Comparison of ENCODE assay signal across 11 cellular contexts in genomic region chr3:97970131-97970530, GRCh38. TPM values are rescaled to one million over a fixed set of nuclear protein-coding genes. Genes with fewer than 3 reads are reported as not detected.
A peak's percentile ranks its signal among the peaks of the same experiment; 100 is the strongest.
DNase-seq lines count a peak whose midpoint lies in the region; ATAC-seq, FAIRE-seq and TF ChIP-seq lines count a peak whose summit lies in the region.
"Had no signal": no experiment of that assay in that cellular context is flagged by ENCODE, and none has a peak within 500 bp of the region (broad histone marks: within the 10 kb centered on the region; RNA-seq: fewer than 3 reads in every experiment).

No MANE protein-coding gene starts in this region.

- no peak for FAIRE-seq in HepG2 (lab: Jason Lieb, UNC)

- 100% methylated on average over 1 of the region's 1 CpG for WGBS in HepG2 (ENCODE audit: low lambda C conversion rate)
- 95% methylated on average over 1 of the region's 1 CpG for WGBS in right lobe of liver (ENCODE audit: insufficient coverage, low coverage, low lambda C conversion rate, missing lambda C conversion rate)

- H3K4me1 Mint-ChIP-seq in type B pancreatic cell (ENCODE audit: unreplicated experiment), result peaks cover 34% of the 10 kb centered on the region

- no peak for ATAC-seq in HepG2
- no peak for ATAC-seq in right lobe of liver
- ATAC-seq: gastroesophageal sphincter, left lung had no signal

- peak overlapping the region; percentile 96 for H3K27ac Mint-ChIP-seq in type B pancreatic cell

- H3K9me3 Mint-ChIP-seq in type B pancreatic cell, result no peaks in the 10 kb centered on the region

- H3K27ac ChIP-seq in HepG2 (ENCODE audit: extremely low read length, insufficient read depth, low read length) (no peak overlapping the region), right lobe of liver (no peak overlapping the region), PC-9 (peak overlapping the region; percentile 16; the same call in 1 of the 2 replicates), substantia nigra (ENCODE audit: low read depth, low read length, poor library complexity, severe bottlenecking) (no peak overlapping the region)
- H3K27ac ChIP-seq: left lung had no signal

- intact Hi-C loops in HepG2 (cut with micrococcal nuclease; ENCODE audit: unreplicated experiment) (no loop called here), right lobe of liver (cut with DNase I) (no loop called here), PC-9 (cut with micrococcal nuclease; ENCODE audit: unreplicated experiment) (loop anchor here (2.0 to 10.0 kb wide), 4 partner anchors 87 to 932 kb away; partner anchors contain the start of genes CRYBG3 and DCBLD2)

- H3K36me3 ChIP-seq in HepG2 (replicated peaks in 1 of 2; ENCODE audit: control insufficient read depth in 1 of 2, insufficient read depth in 2 of 2, low read length in 2 of 2) (peaks cover 6 to 21% of the 10 kb centered on the region in 2 experiments; a peak in 3 of 5 replicates), right lobe of liver (peaks cover 0 to 4% (median 0%) of the 10 kb centered on the region in 4 donors), PC-9 (ENCODE audit: low read depth) (peaks cover 17% of the 10 kb centered on the region; the same call in 1 of the 2 replicates)

- no peak for TF ChIP-seq POLR2A in HepG2 (IDR thresholded peaks at IDR 0.05; ENCODE audit: insufficient read depth in 1 of 2, low read depth in 2 of 2, low read length in 2 of 2)
- no peak for TF ChIP-seq POLR2A in right lobe of liver (IDR thresholded peaks at IDR 0.05)
- TF ChIP-seq POLR2A in erythroblast (IDR thresholded peaks at IDR 0.05; ENCODE audit: low read length), result no peak

- POLR2A ChIA-PET in HepG2 (lab: Yijun Ruan, JAX), result interaction anchor here (2.0 kb wide), 2 partner anchors 40 to 42 kb away, joined by 8 to 9 read pairs; no protein-coding TSS in a partner anchor
- POLR2A ChIA-PET in PC-9 (lab: Charles Lee; ENCODE audit: unreplicated experiment), result interaction anchor here (0.6 kb wide), 1 partner anchor 318 kb away, joined by 3 read pairs; no protein-coding TSS in a partner anchor

- BruUV-seq in HepG2 (replicated peaks; lab: Mats Ljungman, UMichigan) (no TSS peak), PC-9 (replicated peaks; lab: Mats Ljungman, UMichigan) (no TSS peak)

- H3K9me3 ChIP-seq in HepG2 (ENCODE audit: low read length), result no peaks in the 10 kb centered on the region
- H3K9me3 ChIP-seq in right lobe of liver, result no peaks in the 10 kb centered on the region
- no peaks in the 10 kb centered on the region for H3K9me3 ChIP-seq in PC-9 (ENCODE audit: insufficient read depth, low read depth)
- H3K9me3 ChIP-seq: gastroesophageal sphincter, left lung had no signal

- TF ChIP-seq CTCF in HepG2 (CRISPR knock-in tag; IDR thresholded peaks at IDR 0.05) (no peak), right lobe of liver (IDR thresholded peaks at IDR 0.05) (no peak), PC-9 (conservative IDR thresholded peaks at IDR 0.05) (no peak), fibroblast of mammary gland (conservative IDR thresholded peaks at IDR 0.05; ENCODE audit: control insufficient read depth, insufficient read depth, low read depth, low read length) (no peak), type B pancreatic cell (conservative IDR thresholded peaks at IDR 0.05) (no peak)

- in situ Hi-C loops in HepG2 (cut with HindIII; ENCODE audit: extremely low pct_ligation_motif_present, low pct_unique_long_range_greater_than_20kb), result loop anchor here (5.0 kb wide), 1 partner anchor 42 kb away; no protein-coding TSS in a partner anchor

- H3K4me2 ChIP-seq in HepG2 (ENCODE audit: low read depth, low read length) (peak overlapping the region; percentile 98), PC-9 (peak overlapping the region; percentile 97)

- CTCF ChIA-PET in HepG2 (lab: Yijun Ruan, JAX; ENCODE audit: low intra/inter-chr PET ratio, low total read pairs) (no interaction called here), PC-9 (lab: Charles Lee) (no interaction called here)

- no peak for TF ChIP-seq RAD21 in HepG2 (CRISPR knock-in tag; IDR thresholded peaks at IDR 0.05)

- H2AFZ ChIP-seq in HepG2 (ENCODE audit: low read length), result no peak overlapping the region
- H2AFZ ChIP-seq in PC-9, result no peak overlapping the region

- TF ChIP-seq EP300 in HepG2 (IDR thresholded peaks at IDR 0.05; ENCODE audit: low read depth in 2 of 2, low read length in 2 of 2) (no peak), HepG2 (CRISPR knock-in tag; IDR thresholded peaks at IDR 0.05; ENCODE audit: borderline replicate concordance) (no peak)

- no peaks in the 10 kb centered on the region for H3K9me2 ChIP-seq in PC-9 (ENCODE audit: insufficient read depth)

- no peak overlapping the region for H3K9ac ChIP-seq in HepG2 (ENCODE audit: insufficient read depth, low read depth, low read length)

- H3K4me1 ChIP-seq in HepG2 (ENCODE audit: insufficient read depth, low read length) (peaks cover 49% of the 10 kb centered on the region), right lobe of liver (peaks cover 0 to 9% (median 3%) of the 10 kb centered on the region in 4 donors), PC-9 (replicated peaks; ENCODE audit: insufficient read depth) (peaks cover 33% of the 10 kb centered on the region)

- H3K27me3 ChIP-seq in HepG2 (ENCODE audit: control insufficient read depth in 1 of 2, insufficient read depth in 2 of 2, low read length in 2 of 2) (no peaks in the 10 kb centered on the region; a peak in 1 of 5 replicates), right lobe of liver (no peaks in the 10 kb centered on the region), PC-9 (ENCODE audit: insufficient read depth, low read depth) (no peaks in the 10 kb centered on the region)
- H3K27me3 ChIP-seq: gastroesophageal sphincter, left lung had no signal

- H3K36me3 Mint-ChIP-seq in type B pancreatic cell, result peaks cover 19% of the 10 kb centered on the region

- H3K79me2 ChIP-seq in HepG2 (ENCODE audit: insufficient read depth, low read length), result peaks cover 62% of the 10 kb centered on the region
- peaks cover 62% of the 10 kb centered on the region for H3K79me2 ChIP-seq in PC-9 (ENCODE audit: low read depth)

- peaks cover 32% of the 10 kb centered on the region for H3F3A ChIP-seq in PC-9 (ENCODE audit: insufficient read depth, low read depth)

- H3K27me3 Mint-ChIP-seq in type B pancreatic cell, result peaks cover 2% of the 10 kb centered on the region

- H3K4me3 ChIP-seq in HepG2 (replicated peaks in 1 of 3; ENCODE audit: insufficient read depth in 1 of 3, low read depth in 2 of 3, low read length in 3 of 3) (peak overlapping the region in 1 of 3 experiments; percentile 64; a peak in 2 of 6 replicates), right lobe of liver (no peak overlapping the region), PC-9 (peak overlapping the region; percentile 71; the same call in 1 of the 2 replicates), fibroblast of mammary gland (ENCODE audit: control insufficient read depth, low read depth, low read length) (no peak overlapping the region)
- H3K4me3 ChIP-seq: gastroesophageal sphincter, left lung had no signal

- no peak for DNase-seq in HepG2 (ENCODE audit: low spot score)
- DNase-seq in right lobe of liver, result no peak
- no peak for DNase-seq in PC-9
- DNase-seq in fibroblast of mammary gland (ENCODE audit: low read depth), result peak; percentile 63
- DNase-seq in type B pancreatic cell (ENCODE audit: extremely low spot score, unreplicated experiment), result no peak
- no peak for DNase-seq in DMS153 (lab: John Stamatoyannopoulos, UW)
- no peak for DNase-seq in substantia nigra (lab: John Stamatoyannopoulos, UW)
- DNase-seq in erythroblast (lab: John Stamatoyannopoulos, UW), result no peak
- DNase-seq: left lung, NCI-H146 had no signal

- H3K4me3 Mint-ChIP-seq in type B pancreatic cell, result peak overlapping the region; percentile 96

- no peaks in the 10 kb centered on the region for H4K20me1 ChIP-seq in HepG2 (ENCODE audit: insufficient read depth, low read length)
- peaks cover 10% of the 10 kb centered on the region; the same call in 1 of the 2 replicates for H4K20me1 ChIP-seq in PC-9 (ENCODE audit: insufficient read depth)

TF ChIP-seq in HepG2, 621 proteins besides CTCF, POLR2A, EP300 and RAD21:
- TF ChIP-seq ELF4 (CRISPR knock-in tag; IDR thresholded peaks at IDR 0.05; ENCODE audit: borderline replicate concordance) (no peak), SIX1 (CRISPR knock-in tag; IDR thresholded peaks at IDR 0.05; ENCODE audit: borderline replicate concordance) (no peak)

RNA-seq across cellular contexts. Expression of gene RIOX2, which starts 2.1 kb away (rescaled TPM):
- total RNA-seq in HepG2 (2016; rRNA removed; fragmentation: Illumina TruSeq; extraction: Trizol) (43.3 and 52.5 TPM in 2 replicates), right lobe of liver (10 to 100 TPM; 10.9 to 27.6 (median 15.6) TPM), PC-9 (2021) (28.3 and 33.1 TPM in 2 replicates), type B pancreatic cell (ENCODE audit: low replicate concordance) (22.3 and 27.9 TPM in 2 replicates)
- 7.6 and 8.5 TPM in 2 replicates for total RNA-seq in HepG2 (2016; cell fraction: cytosol; rRNA removed; fragmentation: Illumina TruSeq; extraction: Trizol; ENCODE audit: low read depth)
- 39.9 and 53.9 TPM in 2 replicates for total RNA-seq in HepG2 (2016; cell fraction: insoluble cytoplasmic fraction; rRNA removed; fragmentation: Illumina TruSeq; extraction: Trizol)
- 17.8 and 19.5 TPM in 2 replicates for total RNA-seq in HepG2 (2016; cell fraction: membrane; rRNA removed; fragmentation: Illumina TruSeq; extraction: Trizol)
- total RNA-seq in HepG2 (2016; cell fraction: nucleus; rRNA removed; fragmentation: Illumina TruSeq; extraction: Trizol), result 39.6 and 43.6 TPM in 2 replicates
- 19.9 and 20.6 TPM in 2 replicates for polyA plus RNA-seq in HepG2 (2011; rRNA removed)
- polyA plus RNA-seq in HepG2 (2011; cell fraction: cytosol; rRNA removed), result 9.8 and 13.9 TPM in 2 replicates
- polyA plus RNA-seq in HepG2 (2011; cell fraction: nucleus; rRNA removed), result 17.8 and 22.6 TPM in 2 replicates
- polyA plus RNA-seq in HepG2 (2012), result 15.3 and 18.5 TPM in 2 replicates
- polyA plus RNA-seq in HepG2 (2016; cell fraction: cytosol; fragmentation: Illumina TruSeq; extraction: Trizol; ENCODE audit: low read depth), result 5.7 and 5.9 TPM in 2 replicates
- polyA plus RNA-seq in HepG2 (2016; cell fraction: insoluble cytoplasmic fraction; fragmentation: Illumina TruSeq; extraction: Trizol; ENCODE audit: low read depth), result 47.1 and 49.7 TPM in 2 replicates
- 12.6 and 13.2 TPM in 2 replicates for polyA plus RNA-seq in HepG2 (2016; cell fraction: membrane; fragmentation: Illumina TruSeq; extraction: Trizol; ENCODE audit: low read depth)
- 45.3 and 47.8 TPM in 2 replicates for polyA plus RNA-seq in HepG2 (2016; cell fraction: nucleus; fragmentation: Illumina TruSeq; extraction: Trizol; ENCODE audit: insufficient read depth, low read depth)
- polyA minus RNA-seq in HepG2 (2011; rRNA and poly(A)+ RNA removed; ENCODE audit: low replicate concordance), result 32.9 and 36.1 TPM in 2 replicates
- polyA minus RNA-seq in HepG2 (2011; cell fraction: cytosol; rRNA and poly(A)+ RNA removed), result 10.4 and 10.9 TPM in 2 replicates
- polyA minus RNA-seq in HepG2 (2011; cell fraction: nucleus; rRNA and poly(A)+ RNA removed), result 66.2 and 73.6 TPM in 2 replicates
